Comparison of ENCODE assay signal across 1 cellular context in the genomic region with DNA sequence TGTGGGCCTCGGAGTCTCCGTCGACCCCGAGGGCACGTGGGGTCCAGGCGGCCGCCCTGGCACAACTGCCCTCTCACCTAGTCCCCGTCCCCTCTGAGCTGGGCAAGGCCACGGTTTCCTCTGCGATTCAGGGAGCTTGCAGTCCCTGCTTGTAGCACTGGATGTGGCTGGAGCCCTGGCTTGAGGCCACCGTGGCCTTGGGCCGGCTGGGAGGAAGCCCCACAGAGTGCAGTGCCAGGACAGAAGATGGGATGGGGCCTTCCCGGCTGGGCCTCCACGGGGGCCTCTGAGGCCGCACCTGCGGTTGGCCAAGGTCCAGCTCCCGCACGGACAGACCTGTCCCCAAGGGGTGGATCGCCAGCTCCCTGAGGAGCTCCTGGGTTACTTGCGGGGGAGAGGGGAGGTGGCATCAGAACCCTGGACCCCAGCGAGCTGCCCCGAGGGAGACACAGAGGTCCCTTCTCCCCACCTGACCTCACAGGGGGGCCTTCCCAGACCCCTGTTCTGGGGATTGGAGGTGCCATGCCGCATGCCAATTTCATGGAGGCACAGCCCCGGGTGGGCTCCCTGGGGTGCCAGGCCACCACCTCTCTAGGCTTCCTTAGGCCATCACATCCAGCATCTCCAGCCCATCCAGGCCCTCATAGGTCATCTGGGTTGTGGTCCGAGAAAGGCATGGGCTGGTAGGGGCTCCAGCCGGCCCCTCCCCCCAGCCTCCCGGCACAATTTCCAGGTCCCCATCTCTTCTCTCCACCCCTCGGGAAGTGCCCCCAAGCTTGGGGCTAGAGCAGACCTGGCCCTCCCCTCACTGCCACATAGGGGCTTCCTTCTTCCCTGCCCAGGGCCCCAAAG.
TF ChIP-seq lines count a peak whose summit lies in the region.

No MANE protein-coding gene starts in this region.

TF ChIP-seq in K562, 482 proteins besides CTCF, POLR2A, EP300 and RAD21:
- TF ChIP-seq POLR2G (IDR thresholded peaks at IDR 0.05; ENCODE audit: low read depth, low read length) (peak; percentile 52; the same call in 1 of the 2 replicates), CSDE1 (IDR thresholded peaks at IDR 0.05) (no peak), HMGN3 (IDR thresholded peaks at IDR 0.05; ENCODE audit: borderline replicate concordance, extremely low read depth, insufficient read length, low read depth, low read length) (peak; percentile 35), PHF20 (IDR thresholded peaks at IDR 0.05; ENCODE audit: partially characterized antibody) (no peak), NFIC (IDR thresholded peaks at IDR 0.05) (peak; percentile 20; the same call in 1 of the 2 replicates)
